Comparison of ENCODE assay signal across 32 cellular contexts in the genomic region with DNA sequence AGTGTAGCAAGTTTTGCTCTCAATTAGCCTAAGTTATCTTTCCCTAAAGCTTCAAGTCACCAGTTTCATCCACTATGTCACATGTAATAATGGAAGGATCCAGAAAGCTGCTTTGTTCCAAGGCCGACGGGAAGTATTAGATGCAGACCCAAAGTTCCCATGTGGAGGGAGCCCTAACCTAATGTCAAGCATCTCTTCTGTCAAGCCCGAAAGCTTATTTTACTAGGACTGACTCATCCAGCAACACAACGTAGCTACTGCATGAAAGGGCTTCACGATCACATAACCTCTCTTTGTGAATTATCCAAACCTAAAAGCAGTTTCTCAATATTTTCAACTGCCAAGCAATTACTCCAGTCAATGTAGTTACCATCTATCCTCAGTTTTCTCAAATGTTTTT.
"Had no signal": no experiment of that assay in that cellular context is flagged by ENCODE, and none has a peak within 500 bp of the region (broad histone marks: within the 10 kb centered on the region; RNA-seq: fewer than 3 reads in every experiment).

No MANE protein-coding gene starts in this region.

- H3K36me3 ChIP-seq: adrenal gland, ascending aorta, breast epithelium, gastrocnemius medialis, left lung, neutrophil, ovary, prostate gland, upper lobe of right lung, WERI-Rb-1 had no signal

- H3K27ac ChIP-seq: adrenal gland, ascending aorta, breast epithelium, gastrocnemius medialis, left lung, neutrophil, ovary, prostate gland, upper lobe of right lung, WERI-Rb-1 had no signal

- H3K27me3 Mint-ChIP-seq: activated naive CD8-positive, alpha-beta T cell; central memory CD8-positive, alpha-beta T cell; naive thymus-derived CD8-positive, alpha-beta T cell; T-cell had no signal

- DNase-seq: activated CD4-positive, alpha-beta T cell treated with anti-CD3 and anti-CD28 coated beads for 1 hour; activated CD8-positive, alpha-beta memory T cell treated with anti-CD3 and anti-CD28 coated beads, Interleukin-2, amount 50 U/mL, for 4 hours; activated naive CD4-positive, alpha-beta T cell; activated T-cell treated with anti-CD3 and anti-CD28 coated beads, Interleukin-2, amount 50 U/mL, for 4 hours; adrenal gland; effector memory CD4-positive, alpha-beta T cell; gastrocnemius medialis; hypothalamus; islet precursor cell; left lung; naive thymus-derived CD8-positive, alpha-beta T cell; ovary; right cardiac atrium; stimulated activated CD4-positive, alpha-beta T cell treated with anti-CD3 and anti-CD28 coated beads, Interleukin-12 subunit alpha, Interleukin-12 subunit beta, amount 100 ng/mL, for 4 hours; stimulated activated CD4-positive, alpha-beta T cell treated with anti-CD3 and anti-CD28 coated beads, Interleukin-4, amount 100 ng/mL, for 4 hours; stimulated activated naive CD8-positive, alpha-beta T cell treated with anti-CD3 and anti-CD28 coated beads, Interleukin-15, Interleukin-2, amounts not matched to agents 100 U/mL and 50 U/mL, for 24 hours; T-cell; upper lobe of right lung; WERI-Rb-1 had no signal

- H3K27ac Mint-ChIP-seq: activated naive CD8-positive, alpha-beta T cell; activated T-helper 2 cell treated with anti-CD3 and anti-CD28 coated beads, Interferon-gamma antibody, Interleukin-2, Interleukin-4, amounts not matched to agents 10 μg/mL and 5 μg/mL and 100 μg/mL, durations not matched to agents 14 hours and 24 hours and 36 hours; mesothelial cell of epicardium; naive thymus-derived CD8-positive, alpha-beta T cell; T-cell; T-helper 2 cell treated with Interferon-gamma antibody and Interleukin-4, amounts not matched to agents 5 μg/mL and 100 μg/mL, for 36 hours had no signal

- H3K27me3 ChIP-seq: adrenal gland, ascending aorta, breast epithelium, gastrocnemius medialis, left lung, neutrophil, ovary, upper lobe of right lung had no signal

- H3K4me1 Mint-ChIP-seq: central memory CD8-positive, alpha-beta T cell; naive thymus-derived CD8-positive, alpha-beta T cell; T-cell had no signal

- FAIRE-seq: colon, endothelial cell of umbilical vein had no signal

- H3K9me3 ChIP-seq: adrenal gland, ascending aorta, breast epithelium, gastrocnemius medialis, left lung, neutrophil, ovary, prostate gland, upper lobe of right lung had no signal

- H3K4me3 ChIP-seq: adrenal gland, ascending aorta, breast epithelium, gastrocnemius medialis, left lung, lung, ovary, prostate gland, upper lobe of right lung had no signal

- ATAC-seq: activated T-cell treated with anti-CD3 and anti-CD28 coated beads, Interleukin-2, amount 50 U/mL, for 4 hours; esophagus mucosa; gastrocnemius medialis; left lung; naive thymus-derived CD8-positive, alpha-beta T cell; right cardiac atrium; stimulated activated naive CD8-positive, alpha-beta T cell treated with anti-CD3 and anti-CD28 coated beads, Interleukin-15, Interleukin-2, amounts not matched to agents 100 U/mL and 50 U/mL, for 24 hours; T-cell; upper lobe of right lung had no signal

- H3K4me1 ChIP-seq: adrenal gland, ascending aorta, breast epithelium, gastrocnemius medialis, left lung, prostate gland, upper lobe of right lung had no signal

- H3K36me3 Mint-ChIP-seq: activated naive CD8-positive, alpha-beta T cell; mesothelial cell of epicardium; naive thymus-derived CD8-positive, alpha-beta T cell; T-cell had no signal

- H3K9me3 Mint-ChIP-seq: activated T-cell treated with anti-CD3 and anti-CD28 coated beads, Interleukin-2, amount 50 U/mL, for 4 hours; activated T-helper 2 cell treated with anti-CD3 and anti-CD28 coated beads, Interferon-gamma antibody, Interleukin-2, Interleukin-4, amounts not matched to agents 10 μg/mL and 5 μg/mL and 100 μg/mL, durations not matched to agents 14 hours and 24 hours and 36 hours; mesothelial cell of epicardium; T-cell; T-helper 2 cell treated with Interferon-gamma antibody and Interleukin-4, amounts not matched to agents 5 μg/mL and 100 μg/mL, for 36 hours had no signal

- H3K4me3 Mint-ChIP-seq: activated naive CD8-positive, alpha-beta T cell; activated T-cell treated with anti-CD3 and anti-CD28 coated beads, Interleukin-2, amount 50 U/mL, for 4 hours; central memory CD8-positive, alpha-beta T cell; mesothelial cell of epicardium; naive thymus-derived CD8-positive, alpha-beta T cell; T-cell; T-helper 2 cell treated with Interferon-gamma antibody and Interleukin-4, amounts not matched to agents 5 μg/mL and 100 μg/mL, for 36 hours had no signal
